ENCODE assay signal across 25 cellular contexts in genomic region chr20:12700701-12701100, GRCh38.
"Had no signal": no experiment of that assay in that cellular context is flagged by ENCODE, and none has a peak within 500 bp of the region (broad histone marks: within the 10 kb centered on the region; RNA-seq: fewer than 3 reads in every experiment).

No MANE protein-coding gene starts in this region.

- H3K27ac ChIP-seq: KMS-11, SK-N-MC had no signal

- H3K4me2 ChIP-seq: KMS-11 had no signal

- H3K4me3 Mint-ChIP-seq: activated CD4-positive, alpha-beta memory T cell treated with anti-CD3 and anti-CD28 coated beads, Interleukin-2, amount 10 ng/mL, durations not matched to agents 7 days and 5 days; activated CD4-positive, alpha-beta T cell treated with anti-CD3 and anti-CD28 coated beads, Interleukin-2, amount 10 ng/mL, durations not matched to agents 7 days and 5 days; activated naive CD4-positive, alpha-beta T cell treated with anti-CD3 and anti-CD28 coated beads for 36 hours; activated naive CD8-positive, alpha-beta T cell treated with anti-CD3 and anti-CD28 coated beads for 36 hours; activated T-helper 17 cell treated with anti-CD3 and anti-CD28 coated beads, Interleukin-2, amount 50 U/mL, for 72 hours; T-cell had no signal

- H3K27me3 Mint-ChIP-seq: activated CD4-positive, alpha-beta memory T cell treated with anti-CD3 and anti-CD28 coated beads, Interleukin-2, amount 10 ng/mL, durations not matched to agents 7 days and 5 days; activated CD4-positive, alpha-beta T cell treated with anti-CD3 and anti-CD28 coated beads, Interleukin-2, amount 10 ng/mL, durations not matched to agents 7 days and 5 days; activated naive CD8-positive, alpha-beta T cell treated with anti-CD3 and anti-CD28 coated beads for 36 hours; activated T-helper 17 cell treated with anti-CD3 and anti-CD28 coated beads, Interleukin-2, amount 50 U/mL, for 72 hours; T-cell had no signal

- H3K4me3 ChIP-seq: SK-N-MC had no signal

- H3K27ac Mint-ChIP-seq: activated CD4-positive, alpha-beta memory T cell treated with anti-CD3 and anti-CD28 coated beads, Interleukin-2, amount 10 ng/mL, durations not matched to agents 7 days and 5 days; activated CD4-positive, alpha-beta T cell treated with anti-CD3 and anti-CD28 coated beads, Interleukin-2, amount 10 ng/mL, durations not matched to agents 7 days and 5 days; activated naive CD4-positive, alpha-beta T cell treated with anti-CD3 and anti-CD28 coated beads for 36 hours; activated naive CD8-positive, alpha-beta T cell treated with anti-CD3 and anti-CD28 coated beads for 36 hours; activated T-helper 17 cell treated with anti-CD3 and anti-CD28 coated beads, Interleukin-2, amount 50 U/mL, for 72 hours; T-cell had no signal

- DNase-seq: activated CD4-positive, alpha-beta memory T cell treated with anti-CD3 and anti-CD28 coated beads, Interleukin-2, amount 10 ng/mL, durations not matched to agents 7 days and 5 days; activated CD4-positive, alpha-beta T cell treated with anti-CD3 and anti-CD28 coated beads, Interleukin-2, amount 10 ng/mL, durations not matched to agents 7 days and 5 days; activated CD4-positive, CD25-positive, alpha-beta regulatory T cell; activated gamma-delta T cell; activated naive CD4-positive, alpha-beta T cell treated with anti-CD3 and anti-CD28 coated beads for 36 hours; activated naive CD8-positive, alpha-beta T cell treated with anti-CD3 and anti-CD28 coated beads for 36 hours; activated T-cell treated with anti-CD3 and anti-CD28 coated beads for 4 hours; activated T-cell treated with anti-CD3 and anti-CD28 coated beads, Interleukin-2, amount 50 U/mL, for 48 hours; cerebellar nuclear complex; MM.1S; NCI-H1105; NCI-H1436; NCI-H187 treated with DMSO at 0.1 percent for 48 hours; NCI-H2107; NCI-H2227 treated with DMSO at 0.1 percent for 48 hours; NCI-H446 treated with DMSO at 0.1 percent for 48 hours; NCI-H82; T-cell; T-helper 2 cell; T1000 had no signal

- H3K4me1 Mint-ChIP-seq: activated CD4-positive, alpha-beta memory T cell treated with anti-CD3 and anti-CD28 coated beads, Interleukin-2, amount 10 ng/mL, durations not matched to agents 7 days and 5 days; activated CD4-positive, alpha-beta T cell treated with anti-CD3 and anti-CD28 coated beads, Interleukin-2, amount 10 ng/mL, durations not matched to agents 7 days and 5 days; activated naive CD8-positive, alpha-beta T cell treated with anti-CD3 and anti-CD28 coated beads for 36 hours; activated T-helper 17 cell treated with anti-CD3 and anti-CD28 coated beads, Interleukin-2, amount 50 U/mL, for 72 hours; T-cell had no signal

- ATAC-seq: activated T-helper 17 cell treated with anti-CD3 and anti-CD28 coated beads, Interleukin-2, amount 50 U/mL, for 72 hours; Right ventricle myocardium inferior; T-cell had no signal

- H3K36me3 Mint-ChIP-seq: activated naive CD8-positive, alpha-beta T cell treated with anti-CD3 and anti-CD28 coated beads for 36 hours; T-cell had no signal

- H3K9ac ChIP-seq: KMS-11 had no signal

- FAIRE-seq: TTC549 had no signal
